In genomic region chr10:17454181-17454800, GRCh38 we compare ENCODE assay signal across 8 cellular contexts. TPM values are rescaled to one million over a fixed set of nuclear protein-coding genes. Genes with fewer than 3 reads are reported as not detected.
DNase-seq lines count a peak whose midpoint lies in the region; ATAC-seq, FAIRE-seq and TF ChIP-seq lines count a peak whose summit lies in the region.

Gene ST8SIA6, minus strand, starts transcription at chr10:17454595. Its CDS starts 340 bp downstream, at chr10:17454255.

- H3K36me3 Mint-ChIP-seq in astrocyte (ENCODE audit: low read depth, unreplicated experiment): peaks cover 4% of the 10 kb centered on the region

- ATAC-seq in HG02571 (IDR thresholded peaks at IDR 0.05; ENCODE audit: unreplicated experiment) (peak; percentile 69), SK-N-SH treated with all-trans-retinoic acid at 6 μM for 48 hours (peak; percentile 81)

- H3K36me3 ChIP-seq in astrocyte (ENCODE audit: insufficient read depth, low read length): no peaks in the 10 kb centered on the region
- no peaks in the 10 kb centered on the region for H3K36me3 ChIP-seq in small intestine (ENCODE audit: control insufficient read depth in 2 of 2, insufficient read depth in 2 of 2, low read length in 2 of 2)

- peak within 1 kb of the TSS; percentile 57 for H3K9ac ChIP-seq in astrocyte (ENCODE audit: low read length)

- H3K9me3 Mint-ChIP-seq in astrocyte (ENCODE audit: unreplicated experiment): peaks cover 23% of the 10 kb centered on the region

- TF ChIP-seq CTCF in GM12865 (IDR thresholded peaks at IDR 0.05; ENCODE audit: insufficient read depth, low read depth, low read length, missing control alignments): no peak
- no peak for TF ChIP-seq CTCF in astrocyte (IDR thresholded peaks at IDR 0.05; ENCODE audit: insufficient read depth, low read depth, low read length)

- H3K27me3 ChIP-seq in astrocyte (ENCODE audit: insufficient read depth, low read length): no peaks in the 10 kb centered on the region
- peaks cover 0 to 2% of the 10 kb centered on the region in 2 donors for H3K27me3 ChIP-seq in small intestine (ENCODE audit: control insufficient read depth in 2 of 2, insufficient read depth in 2 of 2, low read length in 2 of 2)

- peak within 1 kb of the TSS; percentile 89 for H3K4me3 Mint-ChIP-seq in astrocyte (ENCODE audit: unreplicated experiment)

- no peak within 1 kb of the TSS for H3K4me3 ChIP-seq in GM12865 (ENCODE audit: low read depth, low read length)
- peak within 1 kb of the TSS; percentile 67 for H3K4me3 ChIP-seq in astrocyte (ENCODE audit: insufficient read depth, low read depth, low read length)
- H3K4me3 ChIP-seq in iPS-18c (ENCODE audit: insufficient read depth, low read depth, low read length): peak within 1 kb of the TSS; percentile 68
- H3K4me3 ChIP-seq in small intestine (ENCODE audit: low read depth in 1 of 2, low read length in 2 of 2): peak within 1 kb of the TSS; percentile 30 to 42

- no peaks in the 10 kb centered on the region for H3K4me1 Mint-ChIP-seq in astrocyte (ENCODE audit: low read depth, unreplicated experiment)

- WGBS in small intestine, 3 donors: 1 to 2% (median 2%) methylated on average over 20 to 82 of the region's 82 CpGs

- FAIRE-seq in astrocyte (lab: Jason Lieb, UNC) (no peak), small intestine (lab: Jason Lieb, UNC) (no peak)

- no peaks in the 10 kb centered on the region for H3K79me2 ChIP-seq in astrocyte (ENCODE audit: insufficient read depth, low read length)

- H3K27me3 Mint-ChIP-seq in astrocyte (ENCODE audit: low read depth, unreplicated experiment): peaks cover 36% of the 10 kb centered on the region

- peak within 1 kb of the TSS; percentile 88 for H2AFZ ChIP-seq in astrocyte (ENCODE audit: low read depth, low read length)

- H3K4me1 ChIP-seq in astrocyte (ENCODE audit: insufficient read depth, low read length) (no peaks in the 10 kb centered on the region), small intestine (ENCODE audit: control insufficient read depth in 2 of 2, insufficient read depth in 1 of 2, low read depth in 1 of 2, low read length in 1 of 2) (no peaks in the 10 kb centered on the region)

- peak within 1 kb of the TSS; percentile 96 for H3K4me2 ChIP-seq in astrocyte (ENCODE audit: low read length)

- no peaks in the 10 kb centered on the region for H4K20me1 ChIP-seq in astrocyte (ENCODE audit: insufficient read depth, low read length)

- no peak within 1 kb of the TSS for H3K27ac ChIP-seq in astrocyte (ENCODE audit: low read depth, low read length)
- H3K27ac ChIP-seq in small intestine (ENCODE audit: low read depth in 1 of 2, low read length in 1 of 2): no peak within 1 kb of the TSS

- DNase-seq in GM12865 (ENCODE audit: low read depth) (peak; percentile 33), astrocyte (ENCODE audit: low read depth) (peak; percentile 37), small intestine (peak; percentile 52), NCI-H2196 (lab: John Stamatoyannopoulos, UW; ENCODE audit: unreplicated experiment) (no peak), COLO829 (ENCODE audit: low spot score) (no peak)

- no peak within 1 kb of the TSS for H3K27ac Mint-ChIP-seq in astrocyte (ENCODE audit: unreplicated experiment)

- H3K9me3 ChIP-seq in astrocyte (ENCODE audit: insufficient read depth, low read depth, low read length): peaks cover 6% of the 10 kb centered on the region
- H3K9me3 ChIP-seq in iPS-18c (ENCODE audit: control insufficient read depth, insufficient read depth, low read length): peaks cover 5% of the 10 kb centered on the region
- H3K9me3 ChIP-seq in small intestine (ENCODE audit: control insufficient read depth, low read depth): no peaks in the 10 kb centered on the region

TF ChIP-seq in SK-N-SH treated with all-trans-retinoic acid at 6 μM for 48 hours, 23 proteins besides CTCF, POLR2A, EP300 and RAD21 (continues in another document):
- TF ChIP-seq CSRNP3 (CRISPR knock-in tag; IDR thresholded peaks at IDR 0.05): no peak
- no peak for TF ChIP-seq SNAI2 (CRISPR knock-in tag; IDR thresholded peaks at IDR 0.05)
- TF ChIP-seq ZC3H10 (CRISPR knock-in tag; IDR thresholded peaks at IDR 0.05): no peak
- no peak for TF ChIP-seq POU6F1 (CRISPR knock-in tag; IDR thresholded peaks at IDR 0.05; ENCODE audit: borderline replicate concordance, low read depth)
- no peak for TF ChIP-seq GLIS3 (CRISPR knock-in tag; IDR thresholded peaks at IDR 0.05)
- TF ChIP-seq ISL1 (CRISPR knock-in tag; IDR thresholded peaks at IDR 0.05): no peak
- TF ChIP-seq CSDC2 (CRISPR knock-in tag; IDR thresholded peaks at IDR 0.05): no peak
- no peak for TF ChIP-seq ZFP30 (CRISPR knock-in tag; IDR thresholded peaks at IDR 0.05)
- TF ChIP-seq PATZ1 (CRISPR knock-in tag; IDR thresholded peaks at IDR 0.05; ENCODE audit: borderline replicate concordance): no peak
- no peak for TF ChIP-seq ZNF70 (CRISPR knock-in tag; IDR thresholded peaks at IDR 0.05)
- TF ChIP-seq TSHZ2 (CRISPR knock-in tag; IDR thresholded peaks at IDR 0.05): no peak
- TF ChIP-seq ZFP3 (CRISPR knock-in tag; IDR thresholded peaks at IDR 0.05): no peak
- no peak for TF ChIP-seq RARB (CRISPR knock-in tag; IDR thresholded peaks at IDR 0.05)
- no peak for TF ChIP-seq BACH2 (CRISPR knock-in tag; IDR thresholded peaks at IDR 0.05; ENCODE audit: borderline replicate concordance)
- TF ChIP-seq TOX (CRISPR knock-in tag; IDR thresholded peaks at IDR 0.05; ENCODE audit: borderline replicate concordance): no peak

RNA-seq across cellular contexts. Expression of gene ST8SIA6, which starts in this region (rescaled TPM):
- total RNA-seq in astrocyte: 0.12 TPM in 1 of 2 replicates, not detected in the other
- polyA plus RNA-seq in small intestine: 1 to 10 TPM in 1 of 3 donors, not detected in 2; 1.5 TPM

Comparison
In these comparisons a context has a peak if more than half of its experiments do, and no peak if none do; other contexts are left out.
1. Peak in DNase-seq, H3K4me3 ChIP-seq, H3K9ac ChIP-seq and H3K4me2 ChIP-seq in astrocyte; RNA of the gene not detected or under 1 TPM.
2. DNase-seq: peak in GM12865 (single experiment) and small intestine (single experiment); none in NCI-H2196 (single experiment) and COLO829 (single experiment).